In genomic region chr17:7989781-7990655, GRCh38 we compare ENCODE assay signal across 8 cellular contexts. TPM values are rescaled to one million over a fixed set of nuclear protein-coding genes. Genes with fewer than 3 reads are reported as not detected.
DNase-seq lines count a peak whose midpoint lies in the region; FAIRE-seq and TF ChIP-seq lines count a peak whose summit lies in the region.

No MANE protein-coding gene starts in this region.

- no TSS peak for BruUV-seq in OCI-LY7 (replicated peaks; lab: Mats Ljungman, UMichigan)

- H3K36me3 ChIP-seq in OCI-LY7 (ENCODE audit: insufficient read depth, low read length): no peaks in the 10 kb centered on the region
- H3K36me3 ChIP-seq in esophagus muscularis mucosa: no peaks in the 10 kb centered on the region

- peak overlapping the region in 5 of 7 donors; percentile 22 to 87 (median 77) for H3K27ac Mint-ChIP-seq in CD14-positive monocyte
- H3K27ac Mint-ChIP-seq in activated T-cell treated with anti-CD3 and anti-CD28 coated beads, Interleukin-2, amount 50 U/mL, for 24 hours: peak overlapping the region; percentile 84

- 10% methylated on average over 24 of the region's 59 CpGs for WGBS in esophagus muscularis mucosa

- H3K9me3 ChIP-seq in OCI-LY7 (ENCODE audit: low read length) (no peaks in the 10 kb centered on the region), esophagus muscularis mucosa (no peaks in the 10 kb centered on the region)

- H3K9me2 ChIP-seq in OCI-LY7 (ENCODE audit: insufficient read depth, low read length): no peaks in the 10 kb centered on the region

- H3K4me3 ChIP-seq in OCI-LY7 (ENCODE audit: low read depth, low read length, poor library complexity, severe bottlenecking) (peak overlapping the region; percentile 68), esophagus muscularis mucosa (peak overlapping the region; percentile 57 to 79 (median 62))

- no peaks in the 10 kb centered on the region for H3K36me3 Mint-ChIP-seq in CD14-positive monocyte
- H3K36me3 Mint-ChIP-seq in activated T-cell treated with anti-CD3 and anti-CD28 coated beads, Interleukin-2, amount 50 U/mL, for 24 hours (ENCODE audit: low read depth): no peaks in the 10 kb centered on the region

- H4K20me1 ChIP-seq in OCI-LY7 (ENCODE audit: insufficient read depth, low read length): no peaks in the 10 kb centered on the region

- peaks cover 13% of the 10 kb centered on the region for H3K4me1 ChIP-seq in OCI-LY7 (ENCODE audit: insufficient read depth, low read length, poor library complexity, severe bottlenecking)
- peaks cover 7 to 13% (median 11%) of the 10 kb centered on the region in 4 donors for H3K4me1 ChIP-seq in esophagus muscularis mucosa

- H2AFZ ChIP-seq in OCI-LY7 (ENCODE audit: low read length): peak overlapping the region; percentile 94

- no peaks in the 10 kb centered on the region for H3K9me3 Mint-ChIP-seq in CD14-positive monocyte
- H3K9me3 Mint-ChIP-seq in activated T-cell treated with anti-CD3 and anti-CD28 coated beads, Interleukin-2, amount 50 U/mL, for 24 hours: no peaks in the 10 kb centered on the region

- no peaks in the 10 kb centered on the region for H3K27me3 Mint-ChIP-seq in CD14-positive monocyte (ENCODE audit: low read depth in 3 of 3)
- no peaks in the 10 kb centered on the region for H3K27me3 Mint-ChIP-seq in activated T-cell treated with anti-CD3 and anti-CD28 coated beads, Interleukin-2, amount 50 U/mL, for 24 hours

- no peaks in the 10 kb centered on the region for H3K27me3 ChIP-seq in esophagus muscularis mucosa

- CTCF ChIA-PET in OCI-LY7 (lab: Charles Lee; ENCODE audit: unreplicated experiment): interaction anchor here (0.6 to 1.6 kb wide), 5 partner anchors 51 to 394 kb away, joined by 3 to 5 read pairs (median 3); no protein-coding TSS in a partner anchor

- H3K4me3 Mint-ChIP-seq in CD14-positive monocyte: peak overlapping the region; percentile 73 to 85
- H3K4me3 Mint-ChIP-seq in activated T-cell treated with anti-CD3 and anti-CD28 coated beads, Interleukin-2, amount 50 U/mL, for 24 hours: peak overlapping the region; percentile 72

- no peaks in the 10 kb centered on the region for H3K79me2 ChIP-seq in OCI-LY7 (ENCODE audit: insufficient read depth, low read depth, low read length)

- no peak for TF ChIP-seq EP300 in esophagus muscularis mucosa (IDR thresholded peaks at IDR 0.05)

- FAIRE-seq in GM19239 (lab: Jason Lieb, UNC): peak; percentile 92

- H3K27ac ChIP-seq in OCI-LY7 (ENCODE audit: low read depth, low read length, poor library complexity, severe bottlenecking) (peak overlapping the region; percentile 55), esophagus muscularis mucosa (replicated peaks in 1 of 4) (peak overlapping the region; percentile 21 to 68 (median 36))

- POLR2A ChIA-PET in OCI-LY7 (lab: Charles Lee): interaction anchor here (0.6 to 1.9 kb wide), 5 partner anchors 39 to 183 kb away, joined by 3 to 16 read pairs (median 3); partner anchors contain the start of gene CNTROB

- TF ChIP-seq CTCF in CD14-positive monocyte (IDR thresholded peaks at IDR 0.05) (peak; percentile 99), OCI-LY7 (conservative IDR thresholded peaks at IDR 0.05; ENCODE audit: low read length) (peak; percentile 89), esophagus muscularis mucosa (IDR thresholded peaks at IDR 0.05) (peak; percentile 90 to 99 (median 96))

- intact Hi-C loops in CD14-positive monocyte (cut with micrococcal nuclease): loop anchor here (1.0 to 5.0 kb wide), 5 partner anchors 67 to 248 kb away; no protein-coding TSS in a partner anchor
- intact Hi-C loops in OCI-LY7 (cut with micrococcal nuclease; ENCODE audit: unreplicated experiment): loop anchor here (1.0 to 5.0 kb wide), 6 partner anchors 51 to 248 kb away; no protein-coding TSS in a partner anchor
- intact Hi-C loops in esophagus muscularis mucosa (cut with DNase I): loop anchor here (2.0 to 5.0 kb wide), 3 partner anchors 67 to 128 kb away; no protein-coding TSS in a partner anchor

- H3K4me1 Mint-ChIP-seq in CD14-positive monocyte: peaks cover 23% of the 10 kb centered on the region
- peaks cover 25% of the 10 kb centered on the region for H3K4me1 Mint-ChIP-seq in activated T-cell treated with anti-CD3 and anti-CD28 coated beads, Interleukin-2, amount 50 U/mL, for 24 hours (ENCODE audit: low read depth)

- DNase-seq in CD14-positive monocyte (ENCODE audit: low spot score) (peak; percentile 70), GM19239 (ENCODE audit: insufficient read length, low spot score) (peak; percentile 87), HUDEP-2 (lab: John Stamatoyannopoulos, UW; ENCODE audit: unreplicated experiment in 76 of 76) (peak in 64 of 76 experiments; percentile 8 to 86 (median 66)), OCI-LY7 (ENCODE audit: low spot score) (peak; percentile 90), esophagus muscularis mucosa (ENCODE audit: extremely low spot score) (peak; percentile 95), myocyte (ENCODE audit: low read depth) (peak; percentile 76)
- DNase-seq in activated T-cell treated with anti-CD3 and anti-CD28 coated beads, Interleukin-2, amount 50 U/mL, for 24 hours: peak; percentile 99
- peak; percentile 83 to 86 for DNase-seq in stimulated activated CD8-positive, alpha-beta memory T cell treated with anti-CD3 and anti-CD28 coated beads, Interleukin-7, amount 100 ng/mL, for 4 hours (ENCODE audit: low read depth in 2 of 2)

- no peak for TF ChIP-seq POLR2A in esophagus muscularis mucosa (IDR thresholded peaks at IDR 0.05; ENCODE audit: low read depth)

- H3K4me2 ChIP-seq in OCI-LY7 (ENCODE audit: low read length): peak overlapping the region; percentile 76

RNA-seq across cellular contexts. Expression of gene GUCY2D, which starts 12.4 kb away (rescaled TPM):
- under 1 TPM in 1 of 2 donors, not detected in 1; 0.46 TPM for polyA plus RNA-seq in CD14-positive monocyte
- total RNA-seq in OCI-LY7 (2014; rRNA removed; shearing (Covaris generic)): not detected in 2 replicates
- not detected in 2 replicates for total RNA-seq in OCI-LY7 (2022)
- 1 to 10 TPM in 1 of 4 donors, not detected in 3; 1.1 TPM for total RNA-seq in esophagus muscularis mucosa
- total RNA-seq in myocyte: not detected in 2 replicates
- polyA plus RNA-seq in myocyte (2012): not detected

RNA-seq across cellular contexts. Expression of gene ALOX15B, which starts 48.8 kb away (rescaled TPM):
- 1 to 10 TPM; 2.0 to 2.8 TPM for polyA plus RNA-seq in CD14-positive monocyte
- total RNA-seq in OCI-LY7 (2014; rRNA removed; shearing (Covaris generic)): not detected in 2 replicates
- total RNA-seq in OCI-LY7 (2022): not detected in 2 replicates
- total RNA-seq in esophagus muscularis mucosa: 1 to 10 TPM; 1.3 to 3.7 (median 2.0) TPM
- not detected in 2 replicates for total RNA-seq in myocyte
- polyA plus RNA-seq in myocyte (2012): not detected

RNA-seq across cellular contexts. Expression of gene CNTROB, which starts 58.0 kb away (rescaled TPM):
- polyA plus RNA-seq in CD14-positive monocyte: 1 to 10 TPM; 4.7 to 6.5 TPM
- 49.1 and 55.4 TPM in 2 replicates for total RNA-seq in OCI-LY7 (2014; rRNA removed; shearing (Covaris generic))
- total RNA-seq in OCI-LY7 (2022) (72.3 and 80.3 TPM in 2 replicates), esophagus muscularis mucosa (10 to 100 TPM; 14.4 to 20.0 (median 16.9) TPM), myocyte (11.3 and 14.1 TPM in 2 replicates)
- 26.7 TPM for polyA plus RNA-seq in myocyte (2012)

RNA-seq across cellular contexts. Expression of gene TRAPPC1, which starts 58.3 kb away (rescaled TPM):
- polyA plus RNA-seq in CD14-positive monocyte: 100 to 1,000 TPM; 172 to 224 TPM
- total RNA-seq in OCI-LY7 (2014; rRNA removed; shearing (Covaris generic)): 40.2 and 41.0 TPM in 2 replicates
- total RNA-seq in OCI-LY7 (2022) (150 and 178 TPM in 2 replicates), esophagus muscularis mucosa (10 to 100 TPM; 36.3 to 68.8 (median 43.1) TPM), myocyte (27.8 and 28.6 TPM in 2 replicates)
- polyA plus RNA-seq in myocyte (2012): 269 TPM

Comparison
In these comparisons a context has a peak if more than half of its experiments do, and no peak if none do; other contexts are left out.
1. Peak in every context shown above with its lines: DNase-seq, H3K4me3 ChIP-seq and H3K27ac ChIP-seq.